Comparison of ENCODE assay signal across 26 cellular contexts in genomic region chr4:41665808-41666207, GRCh38.
"Had no signal": no experiment of that assay in that cellular context is flagged by ENCODE, and none has a peak within 500 bp of the region (broad histone marks: within the 10 kb centered on the region; RNA-seq: fewer than 3 reads in every experiment).

No MANE protein-coding gene starts in this region.

- H3K4me3 ChIP-seq: ascending aorta, breast epithelium, coronary artery, dorsolateral prefrontal cortex, esophagus muscularis mucosa, gastrocnemius medialis, heart left ventricle had no signal

- DNase-seq: activated B cell treated with CpG ODN at 0.5 μM for 24 hours; activated CD4-positive, alpha-beta memory T cell treated with anti-CD3 and anti-CD28 coated beads for 36 hours; activated CD4-positive, alpha-beta T cell treated with anti-CD3 and anti-CD28 coated beads, Interleukin-2, amount 10 ng/mL, durations not matched to agents 24 days and 14 days; activated CD8-positive, alpha-beta memory T cell treated with anti-CD3 and anti-CD28 coated beads, Interleukin-2, amount 10 ng/mL, durations not matched to agents 7 days and 5 days; activated CD8-positive, alpha-beta memory T cell treated with anti-CD3 and anti-CD28 coated beads, Interleukin-2, amount 50 U/mL, for 4 hours; activated CD8-positive, alpha-beta T cell treated with anti-CD3 and anti-CD28 coated beads, Interleukin-2, amount 10 ng/mL, durations not matched to agents 7 days and 5 days; activated effector memory CD4-positive, alpha-beta T cell treated with anti-CD3 and anti-CD28 coated beads, Interleukin-2, amount 50 U/mL, for 16 hours; activated naive CD4-positive, alpha-beta T cell treated with anti-CD3 and anti-CD28 coated beads, Interleukin-2, amount 10 ng/mL, durations not matched to agents 7 days and 5 days; activated naive CD8-positive, alpha-beta T cell treated with anti-CD3 and anti-CD28 coated beads, Interleukin-2, amount 10 ng/mL, durations not matched to agents 7 days and 5 days; activated T-cell treated with anti-CD3 and anti-CD28 coated beads, Interleukin-2, amount 50 U/mL, for 1 hour; activated T-cell treated with anti-CD3 and anti-CD28 coated beads, Interleukin-2, amount 50 U/mL, for 48 hours; dorsolateral prefrontal cortex; effector memory CD4-positive, alpha-beta T cell; endodermal cell; erythroblast; gastrocnemius medialis; glutamatergic neuron; heart left ventricle; T-helper 1 cell; T-helper 17 cell; T1000; WERI-Rb-1 had no signal
